In the genomic region with DNA sequence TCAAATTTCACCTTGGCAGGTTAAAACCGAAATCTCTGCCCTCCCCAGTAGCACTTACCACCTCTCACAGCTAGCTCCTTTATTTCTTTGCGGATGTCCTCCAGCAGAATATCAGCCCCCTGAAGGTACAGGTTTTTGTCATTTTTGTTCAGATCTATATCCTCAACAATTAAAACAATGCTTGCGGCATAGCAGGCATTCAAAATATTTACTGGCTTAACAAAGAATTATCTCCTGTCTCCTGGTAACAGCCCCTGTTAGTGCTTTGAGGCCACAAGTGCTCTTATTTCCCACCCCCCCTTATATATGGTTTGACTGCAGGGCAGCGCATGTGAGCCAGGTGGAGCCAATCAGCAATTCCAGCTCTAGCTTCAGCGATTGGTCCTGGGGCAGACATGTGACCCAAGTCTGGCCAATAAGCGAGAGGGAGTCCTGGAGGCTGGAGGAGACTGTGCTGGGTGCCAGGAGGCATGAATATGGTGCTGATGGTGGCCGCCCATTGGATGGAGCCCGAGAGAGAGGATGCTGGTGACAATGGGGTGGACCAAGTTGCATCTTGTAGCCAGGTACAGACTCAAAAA, we compare ENCODE assay signal across 17 cellular contexts. TPM values are rescaled to one million over a fixed set of nuclear protein-coding genes. Genes with fewer than 3 reads are reported as not detected.
DNase-seq lines count a peak whose midpoint lies in the region; ATAC-seq and TF ChIP-seq lines count a peak whose summit lies in the region.
"Had no signal": no experiment of that assay in that cellular context is flagged by ENCODE, and none has a peak within 500 bp of the region (broad histone marks: within the 10 kb centered on the region; RNA-seq: fewer than 3 reads in every experiment).

No MANE protein-coding gene starts in this region.

- no peaks in the 10 kb centered on the region for H3K4me1 Mint-ChIP-seq in activated T-helper 17 cell treated with anti-CD3 and anti-CD28 coated beads, Interleukin-2, amount 50 U/mL, for 72 hours
- H3K4me1 Mint-ChIP-seq: CD4-positive, CD25-positive, alpha-beta regulatory T cell had no signal

- no peak overlapping the region for H3K27ac Mint-ChIP-seq in activated T-helper 17 cell treated with anti-CD3 and anti-CD28 coated beads, Interleukin-2, amount 50 U/mL, for 72 hours
- H3K27ac Mint-ChIP-seq: activated T-helper 2 cell treated with anti-CD3 and anti-CD28 coated beads, Interferon-gamma antibody, Interleukin-2, Interleukin-4, amounts not matched to agents 10 μg/mL and 5 μg/mL and 100 μg/mL, durations not matched to agents 14 hours and 24 hours and 36 hours; progenitor cell of endocrine pancreas had no signal

- no peak for TF ChIP-seq CTCF in neutrophil (IDR thresholded peaks at IDR 0.05)

- ATAC-seq in activated T-helper 17 cell treated with anti-CD3 and anti-CD28 coated beads, Interleukin-2, amount 50 U/mL, for 72 hours (replicated peaks), result peak; percentile 68
- no peak for ATAC-seq in HG03439 (IDR thresholded peaks at IDR 0.05; ENCODE audit: unreplicated experiment)

- no peaks in the 10 kb centered on the region for H3K9me3 ChIP-seq in neutrophil
- H3K9me3 ChIP-seq: left ventricle myocardium inferior, tibial nerve had no signal

- peaks cover 4% of the 10 kb centered on the region for H3K27me3 ChIP-seq in neutrophil
- H3K27me3 ChIP-seq: tibial nerve had no signal

- H3K36me3 Mint-ChIP-seq in activated T-helper 17 cell treated with anti-CD3 and anti-CD28 coated beads, Interleukin-2, amount 50 U/mL, for 72 hours (ENCODE audit: low read depth), result no peaks in the 10 kb centered on the region
- H3K36me3 Mint-ChIP-seq: CD4-positive, CD25-positive, alpha-beta regulatory T cell had no signal

- no peaks in the 10 kb centered on the region for H3K36me3 ChIP-seq in neutrophil
- H3K36me3 ChIP-seq: left ventricle myocardium inferior, tibial nerve had no signal

- peak overlapping the region; percentile 3 for H3K27ac ChIP-seq in neutrophil
- H3K27ac ChIP-seq: left ventricle myocardium inferior, tibial nerve had no signal

- no peak for TF ChIP-seq RAD21 in Ishikawa (IDR thresholded peaks at IDR 0.05; ENCODE audit: low read depth)

- peaks cover 9 to 36% of the 10 kb centered on the region in 2 experiments for H3K4me1 ChIP-seq in neutrophil (ENCODE audit: control insufficient read depth in 1 of 2, insufficient read depth in 1 of 2, low read depth in 1 of 2, low read length in 1 of 2)

- no peaks in the 10 kb centered on the region for H3K9me3 Mint-ChIP-seq in activated T-helper 17 cell treated with anti-CD3 and anti-CD28 coated beads, Interleukin-2, amount 50 U/mL, for 72 hours
- H3K9me3 Mint-ChIP-seq: activated T-helper 2 cell treated with anti-CD3 and anti-CD28 coated beads, Interferon-gamma antibody, Interleukin-2, Interleukin-4, amounts not matched to agents 10 μg/mL and 5 μg/mL and 100 μg/mL, durations not matched to agents 14 hours and 24 hours and 36 hours had no signal

- no peak for TF ChIP-seq EP300 in Ishikawa (IDR thresholded peaks at IDR 0.05; ENCODE audit: borderline replicate concordance)

- peak; percentile 49 for DNase-seq in SIG-M5 treated with dmso at 0.1 percent for 504 hours (lab: John Stamatoyannopoulos, UW; ENCODE audit: unreplicated experiment)
- no peak for DNase-seq in SIG-M5 (lab: John Stamatoyannopoulos, UW)
- no peak for DNase-seq in HK-2 (ENCODE audit: unreplicated experiment)
- DNase-seq in HPDE6-E6E7 (ENCODE audit: extremely low spot score), result no peak
- DNase-seq: amniotic stem cell; CD4-positive, CD25-positive, alpha-beta regulatory T cell; left ventricle myocardium inferior; NCI-H1930; NCI-H510A treated with DMSO at 0.1 percent for 48 hours had no signal

- H3K27me3 Mint-ChIP-seq in activated T-helper 17 cell treated with anti-CD3 and anti-CD28 coated beads, Interleukin-2, amount 50 U/mL, for 72 hours, result peaks cover 34% of the 10 kb centered on the region

- no peak overlapping the region for H3K4me3 ChIP-seq in neutrophil (ENCODE audit: low read depth in 1 of 2, low read length in 1 of 2)
- H3K4me3 ChIP-seq: left ventricle myocardium inferior, smooth muscle cell, tibial nerve had no signal

- H3K4me3 Mint-ChIP-seq in activated T-helper 17 cell treated with anti-CD3 and anti-CD28 coated beads, Interleukin-2, amount 50 U/mL, for 72 hours, result no peak overlapping the region
- H3K4me3 Mint-ChIP-seq: CD4-positive, CD25-positive, alpha-beta regulatory T cell had no signal

TF ChIP-seq in Ishikawa, 13 proteins besides CTCF, POLR2A, EP300 and RAD21:
- TF ChIP-seq ZBTB7A (IDR thresholded peaks at IDR 0.05; ENCODE audit: low read depth), result no peak
- TF ChIP-seq NFIC (IDR thresholded peaks at IDR 0.05), result no peak
- no peak for TF ChIP-seq TEAD4 (IDR thresholded peaks at IDR 0.05)
- TF ChIP-seq, protein P1, sequence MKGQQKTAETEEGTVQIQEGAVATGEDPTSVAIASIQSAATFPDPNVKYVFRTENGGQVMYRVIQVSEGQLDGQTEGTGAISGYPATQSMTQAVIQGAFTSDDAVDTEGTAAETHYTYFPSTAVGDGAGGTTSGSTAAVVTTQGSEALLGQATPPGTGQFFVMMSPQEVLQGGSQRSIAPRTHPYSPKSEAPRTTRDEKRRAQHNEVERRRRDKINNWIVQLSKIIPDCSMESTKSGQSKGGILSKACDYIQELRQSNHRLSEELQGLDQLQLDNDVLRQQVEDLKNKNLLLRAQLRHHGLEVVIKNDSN (IDR thresholded peaks at IDR 0.05), result peak; percentile 51
- TF ChIP-seq, protein P2, sequence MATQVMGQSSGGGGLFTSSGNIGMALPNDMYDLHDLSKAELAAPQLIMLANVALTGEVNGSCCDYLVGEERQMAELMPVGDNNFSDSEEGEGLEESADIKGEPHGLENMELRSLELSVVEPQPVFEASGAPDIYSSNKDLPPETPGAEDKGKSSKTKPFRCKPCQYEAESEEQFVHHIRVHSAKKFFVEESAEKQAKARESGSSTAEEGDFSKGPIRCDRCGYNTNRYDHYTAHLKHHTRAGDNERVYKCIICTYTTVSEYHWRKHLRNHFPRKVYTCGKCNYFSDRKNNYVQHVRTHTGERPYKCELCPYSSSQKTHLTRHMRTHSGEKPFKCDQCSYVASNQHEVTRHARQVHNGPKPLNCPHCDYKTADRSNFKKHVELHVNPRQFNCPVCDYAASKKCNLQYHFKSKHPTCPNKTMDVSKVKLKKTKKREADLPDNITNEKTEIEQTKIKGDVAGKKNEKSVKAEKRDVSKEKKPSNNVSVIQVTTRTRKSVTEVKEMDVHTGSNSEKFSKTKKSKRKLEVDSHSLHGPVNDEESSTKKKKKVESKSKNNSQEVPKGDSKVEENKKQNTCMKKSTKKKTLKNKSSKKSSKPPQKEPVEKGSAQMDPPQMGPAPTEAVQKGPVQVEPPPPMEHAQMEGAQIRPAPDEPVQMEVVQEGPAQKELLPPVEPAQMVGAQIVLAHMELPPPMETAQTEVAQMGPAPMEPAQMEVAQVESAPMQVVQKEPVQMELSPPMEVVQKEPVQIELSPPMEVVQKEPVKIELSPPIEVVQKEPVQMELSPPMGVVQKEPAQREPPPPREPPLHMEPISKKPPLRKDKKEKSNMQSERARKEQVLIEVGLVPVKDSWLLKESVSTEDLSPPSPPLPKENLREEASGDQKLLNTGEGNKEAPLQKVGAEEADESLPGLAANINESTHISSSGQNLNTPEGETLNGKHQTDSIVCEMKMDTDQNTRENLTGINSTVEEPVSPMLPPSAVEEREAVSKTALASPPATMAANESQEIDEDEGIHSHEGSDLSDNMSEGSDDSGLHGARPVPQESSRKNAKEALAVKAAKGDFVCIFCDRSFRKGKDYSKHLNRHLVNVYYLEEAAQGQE (IDR thresholded peaks at IDR 0.05; ENCODE audit: low read depth), result no peak

RNA-seq across cellular contexts. Expression of a gene that starts 21.0 kb away (rescaled TPM):
- 1 to 10 TPM; 1.6 to 2.2 TPM for total RNA-seq in activated T-helper 17 cell treated with anti-CD3 and anti-CD28 coated beads, Interleukin-2, amount 50 U/mL, for 72 hours
- total RNA-seq: CD4-positive, CD25-positive, alpha-beta regulatory T cell had no signal
